In genomic region chr22:39416319-39416718, GRCh38 we compare ENCODE assay signal across 28 cellular contexts. TPM values are rescaled to one million over a fixed set of nuclear protein-coding genes. Genes with fewer than 3 reads are reported as not detected.
DNase-seq lines count a peak whose midpoint lies in the region; ATAC-seq, FAIRE-seq and TF ChIP-seq lines count a peak whose summit lies in the region.
"Had no signal": no experiment of that assay in that cellular context is flagged by ENCODE, and none has a peak within 500 bp of the region (broad histone marks: within the 10 kb centered on the region; RNA-seq: fewer than 3 reads in every experiment).

No MANE protein-coding gene starts in this region.

- no peaks in the 10 kb centered on the region for H3K9me3 Mint-ChIP-seq in endodermal cell
- H3K9me3 Mint-ChIP-seq: activated CD4-positive, alpha-beta memory T cell treated with anti-CD3 and anti-CD28 coated beads, Interleukin-2, amount 10 ng/mL, durations not matched to agents 7 days and 5 days; effector memory CD8-positive, alpha-beta T cell; IgD-negative memory B cell had no signal

- no peak overlapping the region for H2AFZ ChIP-seq in HepG2 (ENCODE audit: low read length)
- no peak overlapping the region for H2AFZ ChIP-seq in GM23248

- TF ChIP-seq POLR2A in right lobe of liver (IDR thresholded peaks at IDR 0.05): no peak
- no peak for TF ChIP-seq POLR2A in HepG2 (IDR thresholded peaks at IDR 0.05; ENCODE audit: insufficient read depth in 1 of 2, low read depth in 2 of 2, low read length in 2 of 2)

- H3K4me1 ChIP-seq in right lobe of liver (peaks cover 0 to 19% (median 7%) of the 10 kb centered on the region in 4 donors), HepG2 (ENCODE audit: insufficient read depth, low read length) (no peaks in the 10 kb centered on the region), endodermal cell (ENCODE audit: control insufficient read depth, insufficient read depth, low read length) (no peaks in the 10 kb centered on the region), skeletal muscle tissue (ENCODE audit: control insufficient read depth in 3 of 3, insufficient read depth in 3 of 3, low read length in 3 of 3) (peaks cover 35 to 43% (median 42%) of the 10 kb centered on the region in 3 donors), GM23248 (ENCODE audit: insufficient read depth) (peaks cover 3% of the 10 kb centered on the region; the same call in 1 of the 2 replicates)

- peaks cover 27% of the 10 kb centered on the region for H3K36me3 Mint-ChIP-seq in endodermal cell (ENCODE audit: low read depth)

- H4K20me1 ChIP-seq in HepG2 (ENCODE audit: insufficient read depth, low read length): no peaks in the 10 kb centered on the region
- no peaks in the 10 kb centered on the region for H4K20me1 ChIP-seq in GM23248 (ENCODE audit: insufficient read depth)

- TF ChIP-seq EP300 in HepG2 (IDR thresholded peaks at IDR 0.05; ENCODE audit: low read depth in 2 of 2, low read length in 2 of 2) (no peak), HepG2 (CRISPR knock-in tag; IDR thresholded peaks at IDR 0.05; ENCODE audit: borderline replicate concordance) (no peak)

- no peak overlapping the region for H3K27ac ChIP-seq in right lobe of liver
- H3K27ac ChIP-seq in HepG2 (ENCODE audit: extremely low read length, insufficient read depth, low read length): no peak overlapping the region
- peak overlapping the region; percentile 24 for H3K27ac ChIP-seq in endodermal cell (ENCODE audit: low read depth, low read length)
- peak overlapping the region; percentile 13 for H3K27ac ChIP-seq in skeletal muscle tissue (ENCODE audit: low read depth, low read length)
- H3K27ac ChIP-seq in GM23248: no peak overlapping the region

- CTCF ChIA-PET in HepG2 (lab: Yijun Ruan, JAX; ENCODE audit: low intra/inter-chr PET ratio, low total read pairs): no interaction called here

- WGBS in right lobe of liver (ENCODE audit: insufficient coverage, low coverage, low lambda C conversion rate, missing lambda C conversion rate): no CpG with 5 or more reads among the region's 7 CpGs
- 93% methylated on average over 3 of the region's 7 CpGs for WGBS in HepG2 (ENCODE audit: low lambda C conversion rate)
- WGBS in endodermal cell (ENCODE audit: insufficient coverage in 1 of 2, insufficient read length in 1 of 2), 2 experiments: 87 to 88% methylated on average over 5 to 7 of the region's 7 CpGs
- 91 to 94% methylated on average over 7 of the region's 7 CpGs for WGBS in GM23248 (ENCODE audit: low coverage in 1 of 2, low lambda C conversion rate in 2 of 2, missing lambda C conversion rate in 2 of 2), 2 experiments

- H3K36me3 ChIP-seq in right lobe of liver (peaks cover 0 to 44% (median 11%) of the 10 kb centered on the region in 4 donors), HepG2 (replicated peaks in 1 of 2; ENCODE audit: control insufficient read depth in 1 of 2, insufficient read depth in 2 of 2, low read length in 2 of 2) (peaks cover 22 to 51% of the 10 kb centered on the region in 2 experiments), endodermal cell (ENCODE audit: control insufficient read depth, insufficient read depth, low read length) (peaks cover 20% of the 10 kb centered on the region), skeletal muscle tissue (ENCODE audit: control insufficient read depth in 3 of 3, insufficient read depth in 3 of 3, low read length in 3 of 3) (peaks cover 50 to 51% (median 51%) of the 10 kb centered on the region in 3 donors), GM23248 (ENCODE audit: low read depth) (no peaks in the 10 kb centered on the region; the same call in 1 of the 2 replicates)

- H3K4me1 Mint-ChIP-seq in endodermal cell: no peaks in the 10 kb centered on the region

- intact Hi-C loops in right lobe of liver (cut with DNase I) (no loop called here), HepG2 (cut with micrococcal nuclease; ENCODE audit: unreplicated experiment) (no loop called here)

- no peaks in the 10 kb centered on the region for H3K27me3 ChIP-seq in right lobe of liver
- H3K27me3 ChIP-seq in HepG2 (ENCODE audit: control insufficient read depth in 1 of 2, insufficient read depth in 2 of 2, low read length in 2 of 2): no peaks in the 10 kb centered on the region
- H3K27me3 ChIP-seq in endodermal cell (ENCODE audit: control insufficient read depth, insufficient read depth, low read length, poor library complexity, severe bottlenecking): no peaks in the 10 kb centered on the region
- no peaks in the 10 kb centered on the region for H3K27me3 ChIP-seq in skeletal muscle tissue (ENCODE audit: control insufficient read depth in 3 of 3, insufficient read depth in 3 of 3, low read length in 3 of 3)
- H3K27me3 ChIP-seq in GM23248 (replicated peaks; ENCODE audit: insufficient read depth): no peaks in the 10 kb centered on the region

- TF ChIP-seq CTCF in right lobe of liver (IDR thresholded peaks at IDR 0.05): no peak
- TF ChIP-seq CTCF in HepG2 (CRISPR knock-in tag; IDR thresholded peaks at IDR 0.05): no peak
- no peak for TF ChIP-seq CTCF in endodermal cell (conservative IDR thresholded peaks at IDR 0.05)

- POLR2A ChIA-PET in HepG2 (lab: Yijun Ruan, JAX): no interaction called here

- H3K27me3 Mint-ChIP-seq in endodermal cell (ENCODE audit: insufficient read depth): no peaks in the 10 kb centered on the region
- H3K27me3 Mint-ChIP-seq: activated CD4-positive, alpha-beta memory T cell treated with anti-CD3 and anti-CD28 coated beads, Interleukin-2, amount 10 ng/mL, durations not matched to agents 7 days and 5 days; effector memory CD8-positive, alpha-beta T cell; IgD-negative memory B cell had no signal

- H3K4me3 ChIP-seq in right lobe of liver (no peak overlapping the region), HepG2 (replicated peaks in 1 of 3; ENCODE audit: insufficient read depth in 1 of 3, low read depth in 2 of 3, low read length in 3 of 3) (no peak overlapping the region), endodermal cell (ENCODE audit: low read length) (no peak overlapping the region), skeletal muscle tissue (ENCODE audit: low read length in 3 of 3) (no peak overlapping the region), GM23248 (no peak overlapping the region)

- H3K79me2 ChIP-seq in HepG2 (ENCODE audit: insufficient read depth, low read length) (no peaks in the 10 kb centered on the region), GM23248 (ENCODE audit: insufficient read depth) (peaks cover 5% of the 10 kb centered on the region; the same call in 1 of the 2 replicates)

- no peak for FAIRE-seq in HepG2 (lab: Jason Lieb, UNC)
- FAIRE-seq: H54 had no signal

- no peak overlapping the region for H3K4me3 Mint-ChIP-seq in endodermal cell
- H3K4me3 Mint-ChIP-seq: activated CD4-positive, alpha-beta memory T cell treated with anti-CD3 and anti-CD28 coated beads, Interleukin-2, amount 10 ng/mL, durations not matched to agents 7 days and 5 days; effector memory CD8-positive, alpha-beta T cell had no signal

- H3K9me3 ChIP-seq in right lobe of liver: no peaks in the 10 kb centered on the region
- H3K9me3 ChIP-seq in HepG2 (ENCODE audit: low read length): no peaks in the 10 kb centered on the region
- no peaks in the 10 kb centered on the region for H3K9me3 ChIP-seq in endodermal cell (ENCODE audit: control insufficient read depth, low read length)
- no peaks in the 10 kb centered on the region for H3K9me3 ChIP-seq in skeletal muscle tissue (ENCODE audit: control insufficient read depth in 3 of 3, low read length in 3 of 3)
- no peaks in the 10 kb centered on the region for H3K9me3 ChIP-seq in GM23248 (ENCODE audit: low read depth)

- H3K9ac ChIP-seq in HepG2 (ENCODE audit: insufficient read depth, low read depth, low read length) (no peak overlapping the region), endodermal cell (ENCODE audit: extremely low read depth, low read length, poor library complexity, severe bottlenecking) (no peak overlapping the region), skeletal muscle tissue (ENCODE audit: low read depth in 1 of 3, low read length in 3 of 3) (peak overlapping the region in 2 of 3 donors; percentile 37 to 80), GM23248 (no peak overlapping the region)

- peak; percentile 11 to 49 (median 32) for ATAC-seq in right lobe of liver
- ATAC-seq in HepG2: no peak
- ATAC-seq: effector memory CD8-positive, alpha-beta T cell; esophagus mucosa; left colon had no signal

- H3K4me2 ChIP-seq in HepG2 (ENCODE audit: low read depth, low read length) (no peak overlapping the region), GM23248 (ENCODE audit: unreplicated experiment) (no peak overlapping the region)

- no TSS peak for BruUV-seq in HepG2 (replicated peaks; lab: Mats Ljungman, UMichigan)

- H3K9me2 ChIP-seq in GM23248 (ENCODE audit: insufficient read depth): no peaks in the 10 kb centered on the region

- H3F3A ChIP-seq in GM23248 (ENCODE audit: insufficient read depth): 0 out of 2 replicates have a peak, but pooled peaks cover 6% of the 10 kb centered on the region

- TF ChIP-seq RAD21 in HepG2 (CRISPR knock-in tag; IDR thresholded peaks at IDR 0.05): no peak

- H3K27ac Mint-ChIP-seq in endodermal cell: no peak overlapping the region
- H3K27ac Mint-ChIP-seq: activated CD4-positive, alpha-beta memory T cell treated with anti-CD3 and anti-CD28 coated beads, Interleukin-2, amount 10 ng/mL, durations not matched to agents 7 days and 5 days; effector memory CD8-positive, alpha-beta T cell; IgD-negative memory B cell had no signal

- in situ Hi-C loops in HepG2 (cut with HindIII; ENCODE audit: extremely low pct_ligation_motif_present, low pct_unique_long_range_greater_than_20kb): no loop called here
- in situ Hi-C loops in GM23248 (cut with MboI): no loop called here

- DNase-seq in NCI-H2227 (lab: John Stamatoyannopoulos, UW; ENCODE audit: unreplicated experiment): peak; percentile 12
- no peak for DNase-seq in NCI-H2227 treated with DMSO at 0.1 percent for 48 hours (lab: John Stamatoyannopoulos, UW)
- peak in 1 of 3 donors; percentile 51 for DNase-seq in right lobe of liver
- DNase-seq in HepG2 (ENCODE audit: low spot score): no peak
- no peak for DNase-seq in endodermal cell
- no peak for DNase-seq in GM23248
- DNase-seq in DMS 273 treated with DMSO at 0.1 percent for 48 hours (lab: John Stamatoyannopoulos, UW): no peak
- DNase-seq: activated CD4-positive, alpha-beta memory T cell treated with anti-CD3 and anti-CD28 coated beads, Interleukin-2, amount 10 ng/mL, durations not matched to agents 7 days and 5 days; activated CD4-positive, CD25-positive, alpha-beta regulatory T cell; activated effector memory CD4-positive, alpha-beta T cell treated with anti-CD3 and anti-CD28 coated beads, Interleukin-2, amount 50 U/mL, for 16 hours; activated T-cell treated with anti-CD3 and anti-CD28 coated beads for 4 hours; cortex of kidney; effector memory CD8-positive, alpha-beta T cell; foreskin melanocyte; GDM1; left colon; mesenchymal stem cell; NCI-H1694; NCI-H2171 treated with DMSO at 0.1 percent for 48 hours; NCI-H526 treated with DMSO at 0.1 percent for 48 hours; occipital lobe; SHP77 treated with DMSO at 0.1 percent for 48 hours; T-helper 9 cell; trophoblast cell had no signal

RNA-seq across cellular contexts. Expression of gene TAB1, which starts 16.7 kb away (rescaled TPM):
- 10 to 100 TPM in 4 of 6 experiments, 1 to 10 TPM in 2; 8.9 to 17.0 (median 11.1) TPM for total RNA-seq in right lobe of liver
- 12.8 and 14.3 TPM in 2 replicates for total RNA-seq in HepG2 (2016; rRNA removed; fragmentation: Illumina TruSeq; extraction: Trizol)
- total RNA-seq in HepG2 (2016; cell fraction: cytosol; rRNA removed; fragmentation: Illumina TruSeq; extraction: Trizol; ENCODE audit: low read depth): 2.3 and 2.9 TPM in 2 replicates
- total RNA-seq in HepG2 (2016; cell fraction: insoluble cytoplasmic fraction; rRNA removed; fragmentation: Illumina TruSeq; extraction: Trizol): 11.6 and 13.1 TPM in 2 replicates
- 4.8 and 4.9 TPM in 2 replicates for total RNA-seq in HepG2 (2016; cell fraction: membrane; rRNA removed; fragmentation: Illumina TruSeq; extraction: Trizol)
- 11.8 and 13.5 TPM in 2 replicates for total RNA-seq in HepG2 (2016; cell fraction: nucleus; rRNA removed; fragmentation: Illumina TruSeq; extraction: Trizol)
- polyA plus RNA-seq in HepG2 (2011; rRNA removed): 15.9 and 22.2 TPM in 2 replicates
- polyA plus RNA-seq in HepG2 (2011; cell fraction: cytosol; rRNA removed): 11.2 and 19.2 TPM in 2 replicates
- 47.3 and 47.9 TPM in 2 replicates for polyA plus RNA-seq in HepG2 (2011; cell fraction: nucleus; rRNA removed)
- 12.7 and 15.0 TPM in 2 replicates for polyA plus RNA-seq in HepG2 (2012)
- 1.2 and 1.7 TPM in 2 replicates for polyA plus RNA-seq in HepG2 (2016; cell fraction: cytosol; fragmentation: Illumina TruSeq; extraction: Trizol; ENCODE audit: low read depth)
- polyA plus RNA-seq in HepG2 (2016; cell fraction: insoluble cytoplasmic fraction; fragmentation: Illumina TruSeq; extraction: Trizol; ENCODE audit: low read depth): 11.3 and 13.8 TPM in 2 replicates
- polyA plus RNA-seq in HepG2 (2016; cell fraction: membrane; fragmentation: Illumina TruSeq; extraction: Trizol; ENCODE audit: low read depth): 3.3 and 3.4 TPM in 2 replicates
- polyA plus RNA-seq in HepG2 (2016; cell fraction: nucleus; fragmentation: Illumina TruSeq; extraction: Trizol; ENCODE audit: insufficient read depth, low read depth): 22.8 and 23.0 TPM in 2 replicates
- polyA minus RNA-seq in HepG2 (2011; rRNA and poly(A)+ RNA removed; ENCODE audit: low replicate concordance): 12.7 and 34.2 TPM in 2 replicates
- 9.8 and 12.7 TPM in 2 replicates for polyA minus RNA-seq in HepG2 (2011; cell fraction: cytosol; rRNA and poly(A)+ RNA removed)
- polyA minus RNA-seq in HepG2 (2011; cell fraction: nucleus; rRNA and poly(A)+ RNA removed): 14.4 and 15.1 TPM in 2 replicates
- total RNA-seq in endodermal cell: 10 to 100 TPM; 27.1 to 35.2 TPM
- polyA plus RNA-seq in endodermal cell (2013, experiment 1 of 2): 24.4 TPM
- polyA plus RNA-seq in endodermal cell (2013, experiment 2 of 2): 22.6 TPM
- total RNA-seq in skeletal muscle tissue: 12.0 TPM
- 13.4 and 16.9 TPM in 2 replicates for total RNA-seq in GM23248 (2014; rRNA removed; shearing (Covaris generic))
- 12.1 and 13.9 TPM in 2 replicates for polyA plus RNA-seq in GM23248 (2016; fragmentation: Nextera tagmentation; extraction: Ambion mirVana)

RNA-seq across cellular contexts. Expression of gene MGAT3, which starts 40.5 kb away (rescaled TPM):
- total RNA-seq in right lobe of liver: under 1 TPM in 5 of 6 experiments, not detected in 1; 0.05 to 0.38 (median 0.07) TPM
- 0.15 TPM in 1 of 2 replicates, not detected in the other for total RNA-seq in HepG2 (2016; rRNA removed; fragmentation: Illumina TruSeq; extraction: Trizol)
- total RNA-seq in HepG2 (2016; cell fraction: cytosol; rRNA removed; fragmentation: Illumina TruSeq; extraction: Trizol; ENCODE audit: low read depth): not detected in 2 replicates
- total RNA-seq in HepG2 (2016; cell fraction: insoluble cytoplasmic fraction; rRNA removed; fragmentation: Illumina TruSeq; extraction: Trizol): 0.02 TPM in 1 of 2 replicates, not detected in the other
- total RNA-seq in HepG2 (2016; cell fraction: membrane; rRNA removed; fragmentation: Illumina TruSeq; extraction: Trizol): not detected in 2 replicates
- not detected in 2 replicates for total RNA-seq in HepG2 (2016; cell fraction: nucleus; rRNA removed; fragmentation: Illumina TruSeq; extraction: Trizol)
- 0.04 and 0.11 TPM in 2 replicates for polyA plus RNA-seq in HepG2 (2011; rRNA removed)
- 0.03 and 0.11 TPM in 2 replicates for polyA plus RNA-seq in HepG2 (2011; cell fraction: cytosol; rRNA removed)
- polyA plus RNA-seq in HepG2 (2011; cell fraction: nucleus; rRNA removed): 0.05 and 0.13 TPM in 2 replicates
- polyA plus RNA-seq in HepG2 (2012): 0.08 and 0.09 TPM in 2 replicates
- polyA plus RNA-seq in HepG2 (2016; cell fraction: cytosol; fragmentation: Illumina TruSeq; extraction: Trizol; ENCODE audit: low read depth): not detected in 2 replicates
- not detected in 2 replicates for polyA plus RNA-seq in HepG2 (2016; cell fraction: insoluble cytoplasmic fraction; fragmentation: Illumina TruSeq; extraction: Trizol; ENCODE audit: low read depth)
- polyA plus RNA-seq in HepG2 (2016; cell fraction: membrane; fragmentation: Illumina TruSeq; extraction: Trizol; ENCODE audit: low read depth): not detected in 2 replicates
- 0.11 TPM in 1 of 2 replicates, not detected in the other for polyA plus RNA-seq in HepG2 (2016; cell fraction: nucleus; fragmentation: Illumina TruSeq; extraction: Trizol; ENCODE audit: insufficient read depth, low read depth)
- polyA minus RNA-seq in HepG2 (2011; rRNA and poly(A)+ RNA removed; ENCODE audit: low replicate concordance): 0.10 and 0.33 TPM in 2 replicates
- 0.20 TPM in 1 of 2 replicates, not detected in the other for polyA minus RNA-seq in HepG2 (2011; cell fraction: cytosol; rRNA and poly(A)+ RNA removed)
- polyA minus RNA-seq in HepG2 (2011; cell fraction: nucleus; rRNA and poly(A)+ RNA removed): not detected in 2 replicates
- 10 to 100 TPM in 1 of 2 donors, 1 to 10 TPM in 1; 9.0 to 16.7 TPM for total RNA-seq in endodermal cell
- 14.9 TPM for polyA plus RNA-seq in endodermal cell (2013, experiment 1 of 2)
- polyA plus RNA-seq in endodermal cell (2013, experiment 2 of 2): 12.0 TPM
- 2.1 TPM for total RNA-seq in skeletal muscle tissue
- not detected in 2 replicates for total RNA-seq in GM23248 (2014; rRNA removed; shearing (Covaris generic))
- polyA plus RNA-seq in GM23248 (2016; fragmentation: Nextera tagmentation; extraction: Ambion mirVana): not detected in 2 replicates

Comparison
In these comparisons a context has a peak if more than half of its experiments do, and no peak if none do; other contexts are left out.
1. H3K27ac ChIP-seq: peak in endodermal cell (single experiment) and skeletal muscle tissue (single experiment); none in right lobe of liver (0 of 3), HepG2 (single experiment) and GM23248 (single experiment).
2. H3K9ac ChIP-seq: peak in skeletal muscle tissue (2 of 3); none in HepG2 (single experiment), endodermal cell (single experiment) and GM23248 (single experiment).